ENCODE assay signal across 8 cellular contexts in genomic region chr14:104688755-104689619, GRCh38. TPM values are rescaled to one million over a fixed set of nuclear protein-coding genes. Genes with fewer than 3 reads are reported as not detected.
A peak's percentile ranks its signal among the peaks of the same experiment; 100 is the strongest.
DNase-seq lines count a peak whose midpoint lies in the region; ATAC-seq lines count a peak whose summit lies in the region.

INF2 (plus strand) TSS chr14:104689618; CDS start chr14:104701366, 11,748 bp downstream.

- peak within 1 kb of the TSS; percentile 95 for H3K27ac ChIP-seq in subcutaneous abdominal adipose tissue (ENCODE audit: low read depth, low read length)

- no peaks in the 10 kb centered on the region for H3K9me3 ChIP-seq in subcutaneous abdominal adipose tissue (ENCODE audit: control insufficient read depth in 5 of 5, low read length in 5 of 5)

- H3K27me3 ChIP-seq in subcutaneous abdominal adipose tissue (ENCODE audit: control insufficient read depth in 5 of 5, insufficient read depth in 4 of 5, low read length in 5 of 5) = no peaks in the 10 kb centered on the region

- peak within 1 kb of the TSS; percentile 59 to 99 (median 93) for H3K9ac ChIP-seq in subcutaneous abdominal adipose tissue (ENCODE audit: low read length in 5 of 5)

- H3K4me1 ChIP-seq in subcutaneous abdominal adipose tissue (ENCODE audit: control insufficient read depth in 5 of 5, insufficient read depth in 5 of 5, low read length in 5 of 5) = peaks cover 12 to 69% (median 65%) of the 10 kb centered on the region in 5 donors

- peak within 1 kb of the TSS; percentile 68 to 92 (median 80) for H3K4me3 ChIP-seq in subcutaneous abdominal adipose tissue (ENCODE audit: low read depth in 1 of 5, low read length in 5 of 5)

- H3K36me3 ChIP-seq in subcutaneous abdominal adipose tissue (ENCODE audit: control insufficient read depth in 5 of 5, insufficient read depth in 5 of 5, low read length in 5 of 5) = peaks cover 0 to 4% (median 0%) of the 10 kb centered on the region in 5 donors

- DNase-seq in CD1c-positive myeloid dendritic cell (ENCODE audit: extremely low spot score) (peak; percentile 51), NCI-H510A (lab: John Stamatoyannopoulos, UW) (peak; percentile 50), activated T-cell treated with anti-CD3 and anti-CD28 coated beads for 48 hours (ENCODE audit: low read depth) (peak; percentile 51), mucosa of gallbladder (ENCODE audit: low spot score) (no peak)
- DNase-seq in NK-92 treated with Interleukin-12 subunit alpha and Interleukin-12 subunit beta, amount 100 ng/mL, for 24 hours (lab: John Stamatoyannopoulos, UW) = no peak

- ATAC-seq in GM21529 (IDR thresholded peaks at IDR 0.05; ENCODE audit: unreplicated experiment) = peak; percentile 50
- peak; percentile 47 for ATAC-seq in esophagus mucosa

RNA-seq across cellular contexts. Expression of gene INF2, which starts in this region (rescaled TPM):
- total RNA-seq in esophagus mucosa (28.4 TPM), mucosa of gallbladder (306 TPM)

Comparison
In these comparisons a context has a peak if more than half of its experiments do, and no peak if none do; other contexts are left out.
1. RNA of gene INF2 (total RNA-seq): 306 TPM in mucosa of gallbladder (single experiment); 28.4 TPM in esophagus mucosa (single experiment); every median in the first group is over 10 times any median in the second.
2. DNase-seq: peak in CD1c-positive myeloid dendritic cell (single experiment), NCI-H510A (single experiment) and activated T-cell treated with anti-CD3 and anti-CD28 coated beads for 48 hours (single experiment); none in mucosa of gallbladder (single experiment) and NK-92 treated with Interleukin-12 subunit alpha and Interleukin-12 subunit beta, amount 100 ng/mL, for 24 hours (single experiment).